8 cellular contexts compared by ENCODE assay signal in the genomic region with DNA sequence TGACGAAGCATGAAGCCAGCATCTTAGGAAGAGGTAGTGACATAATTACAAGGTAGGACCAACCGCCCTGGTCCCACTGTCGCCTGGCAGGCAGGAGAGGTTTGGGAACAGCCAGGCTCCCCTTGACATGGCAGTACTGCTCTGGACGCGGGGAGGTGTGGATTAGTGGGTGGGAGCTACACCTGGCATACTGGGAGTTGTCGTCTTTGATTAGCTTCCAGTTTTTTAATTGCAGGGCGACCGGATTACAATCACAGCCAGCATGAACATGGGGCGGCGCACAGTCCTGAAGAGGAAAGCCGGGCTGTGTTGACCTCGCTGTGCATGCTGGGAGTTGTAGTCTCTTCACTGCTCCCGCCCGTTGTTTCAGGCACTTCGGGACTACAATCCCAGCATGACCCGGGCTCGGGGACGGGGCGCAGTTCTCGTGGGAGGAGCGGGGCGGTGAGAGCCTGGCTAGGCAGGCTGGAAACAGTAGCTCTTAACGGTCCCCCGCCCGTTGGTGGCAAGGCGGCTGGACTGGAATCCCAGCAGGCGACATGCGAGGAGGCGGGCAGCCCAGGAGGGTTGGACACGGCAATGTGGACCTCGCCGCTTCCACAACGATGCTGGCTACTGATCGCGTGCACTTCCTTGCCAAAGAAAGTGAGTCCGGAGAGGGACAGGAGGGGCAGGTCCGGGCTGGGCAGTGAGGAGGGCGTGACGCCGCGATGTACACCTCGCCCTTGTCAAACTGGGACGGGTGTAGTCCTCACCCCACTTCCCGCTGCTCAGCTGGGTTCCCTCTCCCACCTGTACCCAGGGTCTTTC.
A peak's percentile ranks its signal among the peaks of the same experiment; 100 is the strongest.
DNase-seq lines count a peak whose midpoint lies in the region; ATAC-seq and TF ChIP-seq lines count a peak whose summit lies in the region.

No MANE protein-coding gene starts in this region.

- no peaks in the 10 kb centered on the region for H3K4me1 ChIP-seq in Loucy (ENCODE audit: insufficient read depth, low read length, poor library complexity, severe bottlenecking)
- H3K4me1 ChIP-seq in mucosa of rectum (ENCODE audit: control insufficient read depth in 2 of 2, insufficient read depth in 2 of 2, low read length in 2 of 2) = peaks cover 0 to 7% of the 10 kb centered on the region in 2 donors

- H3K27ac ChIP-seq in mucosa of rectum (ENCODE audit: low read depth in 2 of 2, low read length in 2 of 2) = peak overlapping the region; percentile 54 to 74

- no peaks in the 10 kb centered on the region for H3F3A ChIP-seq in Loucy (ENCODE audit: low read depth)

- no peaks in the 10 kb centered on the region for H3K36me3 ChIP-seq in Loucy (ENCODE audit: insufficient read depth, low read length)
- no peaks in the 10 kb centered on the region for H3K36me3 ChIP-seq in mucosa of rectum (ENCODE audit: control insufficient read depth in 2 of 2, insufficient read depth in 2 of 2, low read length in 2 of 2)

- no peaks in the 10 kb centered on the region for H3K27me3 ChIP-seq in Loucy (ENCODE audit: insufficient read depth, low read length, poor library complexity, severe bottlenecking)
- H3K27me3 ChIP-seq in mucosa of rectum (ENCODE audit: control insufficient read depth in 2 of 2, insufficient read depth in 2 of 2, low read length in 2 of 2) = no peaks in the 10 kb centered on the region

- ATAC-seq in central memory CD8-positive, alpha-beta T cell (replicated peaks; ENCODE audit: extremely low read depth, poor library complexity, severe bottlenecking) = peak; percentile 95
- no peak for ATAC-seq in HG03432 (IDR thresholded peaks at IDR 0.05; ENCODE audit: unreplicated experiment)

- peak overlapping the region; percentile 35; the same call in 1 of the 2 replicates for H2AFZ ChIP-seq in Loucy (ENCODE audit: low read length)

- peak overlapping the region; percentile 44 for H3K4me2 ChIP-seq in Loucy (ENCODE audit: low read depth, low read length, poor library complexity, severe bottlenecking)

- peak overlapping the region; percentile 91 for H3K27ac Mint-ChIP-seq in central memory CD8-positive, alpha-beta T cell (ENCODE audit: low read depth)

- H3K4me3 Mint-ChIP-seq in central memory CD8-positive, alpha-beta T cell = peak overlapping the region; percentile 96

- no peak overlapping the region for H3K9ac ChIP-seq in Loucy (ENCODE audit: low read depth, low read length, poor library complexity, severe bottlenecking)
- H3K9ac ChIP-seq in mucosa of rectum (ENCODE audit: low read depth in 1 of 2, low read length in 2 of 2) = peak overlapping the region; percentile 66

- H3K9me3 ChIP-seq in Loucy (ENCODE audit: insufficient read depth, low read depth, low read length) (peaks cover 2% of the 10 kb centered on the region; the same call in 1 of the 2 replicates), mucosa of rectum (ENCODE audit: control insufficient read depth in 2 of 2, low read length in 2 of 2) (no peaks in the 10 kb centered on the region)

- TF ChIP-seq CTCF in Loucy (conservative IDR thresholded peaks at IDR 0.05; ENCODE audit: low read length) = no peak

- peaks cover 5% of the 10 kb centered on the region for H3K36me3 Mint-ChIP-seq in central memory CD8-positive, alpha-beta T cell (ENCODE audit: insufficient read depth)

- no peaks in the 10 kb centered on the region for H3K9me3 Mint-ChIP-seq in central memory CD8-positive, alpha-beta T cell

- no peaks in the 10 kb centered on the region for H3K27me3 Mint-ChIP-seq in central memory CD8-positive, alpha-beta T cell

- H3K4me3 ChIP-seq in Loucy (ENCODE audit: low read length, poor library complexity, severe bottlenecking) (peak overlapping the region; percentile 64), mucosa of rectum (ENCODE audit: low read length in 2 of 2) (peak overlapping the region; percentile 83 to 91)

- peak; percentile 78 for DNase-seq in activated CD4-positive, CD25-positive, alpha-beta regulatory T cell treated with anti-CD3 and anti-CD28 coated beads, Interleukin-2, amount 50 U/mL, for 16 hours (ENCODE audit: low read depth, low spot score)
- DNase-seq in central memory CD8-positive, alpha-beta T cell (ENCODE audit: low spot score in 2 of 2) = peak; percentile 64 to 77
- peak; percentile 65 to 87 for DNase-seq in stimulated activated CD8-positive, alpha-beta memory T cell treated with anti-CD3 and anti-CD28 coated beads, Interleukin-7, amount 100 ng/mL, for 48 hours (ENCODE audit: extremely low read depth in 1 of 2, low read depth in 1 of 2)
- no peak for DNase-seq in NOMO-1 treated with dmso at 0.1 percent for 144 hours (lab: John Stamatoyannopoulos, UW; ENCODE audit: unreplicated experiment)
- DNase-seq in NCI-H1436 treated with DMSO at 0.1 percent for 48 hours (lab: John Stamatoyannopoulos, UW) = no peak

- H3K79me2 ChIP-seq in Loucy (ENCODE audit: insufficient read depth, low read length) = no peaks in the 10 kb centered on the region

- no peaks in the 10 kb centered on the region for H3K9me2 ChIP-seq in Loucy (replicated peaks; ENCODE audit: low read depth, low read length)

- H4K20me1 ChIP-seq in Loucy (ENCODE audit: insufficient read depth, low read length, poor library complexity, severe bottlenecking) = no peaks in the 10 kb centered on the region

- peaks cover 12% of the 10 kb centered on the region for H3K4me1 Mint-ChIP-seq in central memory CD8-positive, alpha-beta T cell

Comparison
In these comparisons a context has a peak if more than half of its experiments do, and no peak if none do; other contexts are left out.
1. DNase-seq: peak in activated CD4-positive, CD25-positive, alpha-beta regulatory T cell treated with anti-CD3 and anti-CD28 coated beads, Interleukin-2, amount 50 U/mL, for 16 hours (single experiment), central memory CD8-positive, alpha-beta T cell (2 of 2) and stimulated activated CD8-positive, alpha-beta memory T cell treated with anti-CD3 and anti-CD28 coated beads, Interleukin-7, amount 100 ng/mL, for 48 hours (2 of 2); none in NOMO-1 treated with dmso at 0.1 percent for 144 hours (single experiment) and NCI-H1436 treated with DMSO at 0.1 percent for 48 hours (single experiment).